9 cellular contexts compared by ENCODE assay signal in the genomic region with DNA sequence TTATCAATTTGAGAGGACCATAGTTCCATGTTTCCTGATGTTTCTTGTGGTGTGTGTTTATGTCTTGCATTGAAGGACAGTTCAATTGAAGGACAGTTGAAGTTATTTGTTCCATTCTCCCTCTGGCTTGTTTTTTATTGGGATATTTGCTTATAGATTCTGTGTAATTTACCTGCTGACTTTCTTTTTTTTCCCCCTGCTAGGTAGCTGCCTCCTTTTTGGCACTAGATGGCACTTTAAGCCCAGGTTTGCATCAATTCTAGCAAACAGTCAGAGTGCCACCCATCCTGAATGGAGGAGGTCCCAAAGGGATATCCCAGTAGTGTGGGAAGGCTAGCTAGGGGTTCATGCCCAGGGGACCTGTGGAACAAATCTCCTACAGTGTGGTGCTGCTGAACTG.
DNase-seq lines count a peak whose midpoint lies in the region; ATAC-seq and TF ChIP-seq lines count a peak whose summit lies in the region.
"Had no signal": no experiment of that assay in that cellular context is flagged by ENCODE, and none has a peak within 500 bp of the region (broad histone marks: within the 10 kb centered on the region; RNA-seq: fewer than 3 reads in every experiment).

No MANE protein-coding gene starts in this region.

- peaks cover 0 to 10% (median 0%) of the 10 kb centered on the region in 4 donors for H3K4me1 Mint-ChIP-seq in naive thymus-derived CD8-positive, alpha-beta T cell

- no peaks in the 10 kb centered on the region for H3K9me2 ChIP-seq in SK-N-SH

- no peak overlapping the region for H2AFZ ChIP-seq in SK-N-SH (ENCODE audit: low read depth)

- no peak overlapping the region for H3K27ac Mint-ChIP-seq in naive thymus-derived CD8-positive, alpha-beta T cell

- H3K4me1 ChIP-seq in SK-N-SH (ENCODE audit: control insufficient read depth in 1 of 2, insufficient read depth in 2 of 2, low read depth in 1 of 2, low read length in 1 of 2) (no peaks in the 10 kb centered on the region), gastrocnemius medialis (peaks cover 3 to 10% of the 10 kb centered on the region in 2 donors)

- H3K27ac ChIP-seq in SK-N-SH (ENCODE audit: low read depth in 2 of 2, low read length in 1 of 2) (no peak overlapping the region), gastrocnemius medialis (no peak overlapping the region)

- CTCF ChIA-PET in SK-N-SH (lab: Yijun Ruan, JAX), result interaction anchor here (0.6 to 2.3 kb wide), 8 partner anchors 10 to 1665 kb away, joined by 3 to 5 read pairs (median 4); no protein-coding TSS in a partner anchor

- H3K79me2 ChIP-seq in SK-N-SH (ENCODE audit: insufficient read depth), result no peaks in the 10 kb centered on the region

- H3K9me3 ChIP-seq in SK-N-SH (no peaks in the 10 kb centered on the region), gastrocnemius medialis (no peaks in the 10 kb centered on the region)

- in situ Hi-C loops in astrocyte of the spinal cord (cut with HindIII; ENCODE audit: low sequenced_read_pairs) (no loop called here), gastrocnemius medialis (cut with MboI; ENCODE audit: low sequenced_read_pairs in 4 of 4) (no loop called here)

- H4K20me1 ChIP-seq in SK-N-SH (ENCODE audit: insufficient read depth), result no peaks in the 10 kb centered on the region

- H3K4me3 Mint-ChIP-seq in naive thymus-derived CD8-positive, alpha-beta T cell, result no peak overlapping the region

- H3K9me3 Mint-ChIP-seq in naive thymus-derived CD8-positive, alpha-beta T cell, result peaks cover 7 to 37% (median 18%) of the 10 kb centered on the region in 9 donors

- intact Hi-C loops in gastrocnemius medialis (cut with DNase I; ENCODE audit: low total_unique reads), result loop anchor here (1.0 kb wide), 1 partner anchor 107 kb away; no protein-coding TSS in a partner anchor

- no peak overlapping the region for H3K4me2 ChIP-seq in SK-N-SH

- TF ChIP-seq CTCF in SK-N-SH (IDR thresholded peaks at IDR 0.05), result peak; percentile 32
- peak; percentile 17 for TF ChIP-seq CTCF in astrocyte of the spinal cord (IDR thresholded peaks at IDR 0.05; ENCODE audit: low read depth, low read length)
- TF ChIP-seq CTCF in gastrocnemius medialis (IDR thresholded peaks at IDR 0.05 in 4 of 5, conservative IDR thresholded peaks at IDR 0.05 in 1 of 5), result peak in 3 of 5 experiments; percentile 28 to 41 (median 38)

- no peaks in the 10 kb centered on the region for H3K27me3 ChIP-seq in SK-N-SH (ENCODE audit: insufficient read depth)
- H3K27me3 ChIP-seq in gastrocnemius medialis, result no peaks in the 10 kb centered on the region

- H3K27me3 Mint-ChIP-seq in naive thymus-derived CD8-positive, alpha-beta T cell, result peaks cover 16 to 50% (median 18%) of the 10 kb centered on the region in 5 donors

- H3F3A ChIP-seq in SK-N-SH (replicated peaks; ENCODE audit: insufficient read depth), result no peaks in the 10 kb centered on the region

- H3K36me3 ChIP-seq in SK-N-SH (replicated peaks in 1 of 2; ENCODE audit: control insufficient read depth in 1 of 2, insufficient read depth in 2 of 2, low read length in 1 of 2) (no peaks in the 10 kb centered on the region), gastrocnemius medialis (no peaks in the 10 kb centered on the region)

- TF ChIP-seq POLR2A in gastrocnemius medialis (IDR thresholded peaks at IDR 0.05), result no peak

- no peak overlapping the region for H3K9ac ChIP-seq in SK-N-SH

- ATAC-seq in SK-N-SH treated with all-trans-retinoic acid at 6 μM for 48 hours (no peak), gastrocnemius medialis (peak; percentile 53 to 87)
- no peak for ATAC-seq in naive thymus-derived CD8-positive, alpha-beta T cell

- no peak for DNase-seq in SK-N-SH
- peak; percentile 68 to 82 for DNase-seq in NCI-H2081 (lab: John Stamatoyannopoulos, UW)
- no peak for DNase-seq in astrocyte of the spinal cord (ENCODE audit: low read depth, low spot score)
- no peak for DNase-seq in gastrocnemius medialis
- no peak for DNase-seq in CD1c-positive myeloid dendritic cell (ENCODE audit: extremely low spot score)
- no peak for DNase-seq in GM19238 (ENCODE audit: insufficient read length, low spot score)
- DNase-seq in naive thymus-derived CD8-positive, alpha-beta T cell, result no peak
- DNase-seq: activated gamma-delta T cell had no signal

- peak; percentile 53 for TF ChIP-seq RAD21 in SK-N-SH (IDR thresholded peaks at IDR 0.05; ENCODE audit: low read length)

- H3K4me3 ChIP-seq in SK-N-SH (ENCODE audit: low read depth in 2 of 2, low read length in 1 of 2) (no peak overlapping the region; a peak in 1 of 4 replicates), astrocyte of the spinal cord (ENCODE audit: low read depth, low read length) (no peak overlapping the region), gastrocnemius medialis (no peak overlapping the region)

- peaks cover 3 to 28% (median 7%) of the 10 kb centered on the region in 3 donors for H3K36me3 Mint-ChIP-seq in naive thymus-derived CD8-positive, alpha-beta T cell

- no peak for TF ChIP-seq EP300 in SK-N-SH (IDR thresholded peaks at IDR 0.05; ENCODE audit: borderline replicate concordance in 1 of 2, low read depth in 1 of 2, low read length in 1 of 2)

- POLR2A ChIA-PET in SK-N-SH (lab: Yijun Ruan, JAX), result no interaction called here
- POLR2A ChIA-PET in naive thymus-derived CD8-positive, alpha-beta T cell (lab: Charles Lee), result no interaction called here

TF ChIP-seq in SK-N-SH, 30 proteins besides CTCF, POLR2A, EP300 and RAD21:
- peak; percentile 15; the same call in 1 of the 2 replicates for TF ChIP-seq SMC3 (IDR thresholded peaks at IDR 0.05; ENCODE audit: low read depth, low read length)
- TF ChIP-seq FOXM1 (IDR thresholded peaks at IDR 0.05; ENCODE audit: low read depth), result no peak

TF ChIP-seq in SK-N-SH treated with all-trans-retinoic acid at 6 μM for 48 hours, 23 proteins besides CTCF, POLR2A, EP300 and RAD21 (continues in another document):
- TF ChIP-seq RARB (CRISPR knock-in tag; IDR thresholded peaks at IDR 0.05) (no peak), ZNF70 (CRISPR knock-in tag; IDR thresholded peaks at IDR 0.05) (no peak), CSDC2 (CRISPR knock-in tag; IDR thresholded peaks at IDR 0.05) (no peak), TOX (CRISPR knock-in tag; IDR thresholded peaks at IDR 0.05; ENCODE audit: borderline replicate concordance) (no peak), ESRRG (CRISPR knock-in tag; IDR thresholded peaks at IDR 0.05) (no peak), ZNF8 (CRISPR knock-in tag; IDR thresholded peaks at IDR 0.05) (no peak), ZC3H10 (CRISPR knock-in tag; IDR thresholded peaks at IDR 0.05) (no peak), BACH2 (CRISPR knock-in tag; IDR thresholded peaks at IDR 0.05; ENCODE audit: borderline replicate concordance) (no peak), ISL1 (CRISPR knock-in tag; IDR thresholded peaks at IDR 0.05) (no peak), TSHZ2 (CRISPR knock-in tag; IDR thresholded peaks at IDR 0.05) (no peak), ARNTL (CRISPR knock-in tag; IDR thresholded peaks at IDR 0.05; ENCODE audit: borderline replicate concordance, low read depth) (no peak), CSRNP3 (CRISPR knock-in tag; IDR thresholded peaks at IDR 0.05) (no peak), ZFP30 (CRISPR knock-in tag; IDR thresholded peaks at IDR 0.05) (no peak)
- TF ChIP-seq, protein P1, sequence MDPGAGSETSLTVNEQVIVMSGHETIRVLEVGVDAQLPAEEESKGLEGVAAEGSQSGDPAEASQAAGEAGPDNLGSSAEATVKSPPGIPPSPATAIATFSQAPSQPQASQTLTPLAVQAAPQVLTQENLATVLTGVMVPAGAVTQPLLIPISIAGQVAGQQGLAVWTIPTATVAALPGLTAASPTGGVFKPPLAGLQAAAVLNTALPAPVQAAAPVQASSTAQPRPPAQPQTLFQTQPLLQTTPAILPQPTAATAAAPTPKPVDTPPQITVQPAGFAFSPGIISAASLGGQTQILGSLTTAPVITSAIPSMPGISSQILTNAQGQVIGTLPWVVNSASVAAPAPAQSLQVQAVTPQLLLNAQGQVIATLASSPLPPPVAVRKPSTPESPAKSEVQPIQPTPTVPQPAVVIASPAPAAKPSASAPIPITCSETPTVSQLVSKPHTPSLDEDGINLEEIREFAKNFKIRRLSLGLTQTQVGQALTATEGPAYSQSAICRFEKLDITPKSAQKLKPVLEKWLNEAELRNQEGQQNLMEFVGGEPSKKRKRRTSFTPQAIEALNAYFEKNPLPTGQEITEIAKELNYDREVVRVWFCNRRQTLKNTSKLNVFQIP (CRISPR knock-in tag; IDR thresholded peaks at IDR 0.05; ENCODE audit: borderline replicate concordance, low read depth), result no peak

Comparison
In these comparisons a context has a peak if more than half of its experiments do, and no peak if none do; other contexts are left out.
1. DNase-seq: peak in NCI-H2081 (2 of 2); none in SK-N-SH (single experiment), astrocyte of the spinal cord (single experiment), gastrocnemius medialis (0 of 2), CD1c-positive myeloid dendritic cell (single experiment), GM19238 (single experiment) and naive thymus-derived CD8-positive, alpha-beta T cell (0 of 10).
2. ATAC-seq: peak in gastrocnemius medialis (2 of 2); none in SK-N-SH treated with all-trans-retinoic acid at 6 μM for 48 hours (single experiment) and naive thymus-derived CD8-positive, alpha-beta T cell (0 of 2).
3. Peak in every context shown above with its lines, with median percentiles within 50 percentile points of each other: CTCF ChIP-seq.